Comparison of ENCODE assay signal across 8 cellular contexts in genomic region chr20:45934046-45934586, GRCh38. TPM values are rescaled to one million over a fixed set of nuclear protein-coding genes. Genes with fewer than 3 reads are reported as not detected.
A peak's percentile ranks its signal among the peaks of the same experiment; 100 is the strongest.
DNase-seq lines count a peak whose midpoint lies in the region; ATAC-seq and TF ChIP-seq lines count a peak whose summit lies in the region.

No MANE protein-coding gene starts in this region.

- no peak for TF ChIP-seq CTCF in chondrocyte (IDR thresholded peaks at IDR 0.05)

- no peaks in the 10 kb centered on the region for H3K9me3 Mint-ChIP-seq in chondrocyte (ENCODE audit: low read depth)
- H3K9me3 Mint-ChIP-seq in stimulated activated memory B cell treated with anti-CD40 and anti-IgM and Interleukin-4, amounts not matched to agents 10 μg/mL and 1 μg/mL and 100 μg/mL, for 72 hours: no peaks in the 10 kb centered on the region

- ATAC-seq in GM19395 (IDR thresholded peaks at IDR 0.05; ENCODE audit: unreplicated experiment) (peak; percentile 23), HG03571 (IDR thresholded peaks at IDR 0.05; ENCODE audit: unreplicated experiment) (peak; percentile 19), left colon (peak; percentile 22)
- peak; percentile 53 for ATAC-seq in stimulated activated memory B cell treated with anti-CD40 and anti-IgM and Interleukin-4, amounts not matched to agents 10 μg/mL and 1 μg/mL and 100 μg/mL, for 72 hours

- H3K4me3 Mint-ChIP-seq in chondrocyte (ENCODE audit: unreplicated experiment): peak overlapping the region; percentile 93
- peak overlapping the region; percentile 99 for H3K4me3 Mint-ChIP-seq in stimulated activated memory B cell treated with anti-CD40 and anti-IgM and Interleukin-4, amounts not matched to agents 10 μg/mL and 1 μg/mL and 100 μg/mL, for 72 hours

- intact Hi-C loops in left colon (cut with DNase I, micrococcal nuclease): no loop called here

- DNase-seq in COR-L47 (lab: John Stamatoyannopoulos, UW) (peak; percentile 77), RPMI8226 (peak; percentile 55), chondrocyte (ENCODE audit: low spot score) (no peak), left colon (peak; percentile 78 to 79), DMS153 (lab: John Stamatoyannopoulos, UW) (no peak)

- H3K27me3 Mint-ChIP-seq in chondrocyte (ENCODE audit: low read depth): no peaks in the 10 kb centered on the region
- H3K27me3 Mint-ChIP-seq in stimulated activated memory B cell treated with anti-CD40 and anti-IgM and Interleukin-4, amounts not matched to agents 10 μg/mL and 1 μg/mL and 100 μg/mL, for 72 hours: no peaks in the 10 kb centered on the region

- H3K27ac Mint-ChIP-seq in chondrocyte (ENCODE audit: unreplicated experiment): peak overlapping the region; percentile 96
- peak overlapping the region; percentile 99 for H3K27ac Mint-ChIP-seq in stimulated activated memory B cell treated with anti-CD40 and anti-IgM and Interleukin-4, amounts not matched to agents 10 μg/mL and 1 μg/mL and 100 μg/mL, for 72 hours

- H3K36me3 Mint-ChIP-seq in chondrocyte (ENCODE audit: low read depth): peaks cover 14% of the 10 kb centered on the region
- H3K36me3 Mint-ChIP-seq in stimulated activated memory B cell treated with anti-CD40 and anti-IgM and Interleukin-4, amounts not matched to agents 10 μg/mL and 1 μg/mL and 100 μg/mL, for 72 hours: peaks cover 21% of the 10 kb centered on the region

- peaks cover 13% of the 10 kb centered on the region for H3K4me1 Mint-ChIP-seq in chondrocyte (ENCODE audit: low read depth)
- H3K4me1 Mint-ChIP-seq in stimulated activated memory B cell treated with anti-CD40 and anti-IgM and Interleukin-4, amounts not matched to agents 10 μg/mL and 1 μg/mL and 100 μg/mL, for 72 hours: peaks cover 30% of the 10 kb centered on the region

RNA-seq across cellular contexts. Expression of gene PCIF1, which starts 0.4 kb away (rescaled TPM):
- total RNA-seq in chondrocyte: 23.5 to 25.7 TPM (median 24.9 TPM) in 3 replicates
- total RNA-seq in left colon: 10 to 100 TPM; 27.2 to 32.1 TPM

RNA-seq across cellular contexts. Expression of gene PLTP, which starts 22.2 kb away (rescaled TPM):
- total RNA-seq in chondrocyte: 48.1 to 53.1 TPM (median 48.5 TPM) in 3 replicates
- total RNA-seq in left colon: 10 to 100 TPM; 14.7 to 49.5 TPM

RNA-seq across cellular contexts. Expression of gene ZNF335, which starts 37.9 kb away (rescaled TPM):
- 14.2 to 18.3 TPM (median 14.6 TPM) in 3 replicates for total RNA-seq in chondrocyte
- 10 to 100 TPM; 14.8 to 18.2 TPM for total RNA-seq in left colon

RNA-seq across cellular contexts. Expression of gene CTSA, which starts 43.0 kb away (rescaled TPM):
- 172 to 199 TPM (median 175 TPM) in 3 replicates for total RNA-seq in chondrocyte
- 100 to 1,000 TPM; 513 to 538 TPM for total RNA-seq in left colon

RNA-seq across cellular contexts. Expression of gene NEURL2, which starts 43.1 kb away (rescaled TPM):
- 1.8 to 3.0 TPM (median 2.7 TPM) in 3 replicates for total RNA-seq in chondrocyte
- total RNA-seq in left colon: 1 to 10 TPM; 4.7 to 5.5 TPM

Comparison
In these comparisons a context has a peak if more than half of its experiments do, and no peak if none do; other contexts are left out.
1. DNase-seq: peak in COR-L47 (single experiment), RPMI8226 (single experiment) and left colon (2 of 2); none in chondrocyte (single experiment) and DMS153 (single experiment).
2. Peak in every context shown above with its lines, with median percentiles within 50 percentile points of each other: ATAC-seq.